In the genomic region with DNA sequence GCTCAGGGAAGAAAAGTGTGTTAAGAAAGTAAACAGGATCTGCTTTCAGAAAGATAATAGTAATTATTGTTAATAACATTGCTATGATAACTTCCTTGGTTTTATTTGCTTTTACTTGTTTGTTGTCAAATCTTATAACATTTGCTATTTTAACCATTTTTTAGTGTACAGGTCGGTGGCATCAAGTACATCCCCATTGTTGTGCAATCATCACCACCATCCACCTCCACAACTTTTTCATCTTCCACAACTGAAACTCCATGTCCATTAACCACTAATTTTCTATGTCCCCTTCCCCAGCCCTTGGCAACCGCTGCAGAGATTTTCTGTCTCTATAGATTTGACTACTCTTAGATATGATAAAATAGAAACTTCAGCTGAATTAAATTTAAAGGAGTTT, we compare ENCODE assay signal across 32 cellular contexts.
"Had no signal": no experiment of that assay in that cellular context is flagged by ENCODE, and none has a peak within 500 bp of the region (broad histone marks: within the 10 kb centered on the region; RNA-seq: fewer than 3 reads in every experiment).

No MANE protein-coding gene starts in this region.

- H3K36me3 ChIP-seq: MG63 had no signal

- H3K9me3 ChIP-seq: MG63 had no signal

- H3K27me3 ChIP-seq: MG63 had no signal

- H3K4me3 ChIP-seq: MG63 had no signal

- DNase-seq: Karpas-422, Kasumi-1, MG63, MV-4-11, NCI-H1048, NCI-H1092, NCI-H1092 treated with DMSO at 0.1 percent for 48 hours, NCI-H1105, NCI-H1105 treated with DMSO at 0.1 percent for 48 hours, NCI-H1417, NCI-H1417 treated with DMSO at 0.1 percent for 48 hours, NCI-H1436, NCI-H1436 treated with DMSO at 0.1 percent for 48 hours, NCI-H146, NCI-H1694, NCI-H1694 treated with DMSO at 0.1 percent for 48 hours, NCI-H187, NCI-H187 treated with DMSO at 0.1 percent for 48 hours, NCI-H1930, NCI-H2081, NCI-H2081 treated with DMSO at 0.1 percent for 48 hours, NCI-H2107, NCI-H2171, NCI-H2171 treated with DMSO at 0.1 percent for 48 hours, NCI-H2227 treated with DMSO at 0.1 percent for 48 hours, NCI-H226, NCI-H345, NCI-H446, NCI-H446 treated with DMSO at 0.1 percent for 48 hours, NCI-H510A, NCI-H510A treated with DMSO at 0.1 percent for 48 hours, NCI-H524 had no signal
